In the genomic region with DNA sequence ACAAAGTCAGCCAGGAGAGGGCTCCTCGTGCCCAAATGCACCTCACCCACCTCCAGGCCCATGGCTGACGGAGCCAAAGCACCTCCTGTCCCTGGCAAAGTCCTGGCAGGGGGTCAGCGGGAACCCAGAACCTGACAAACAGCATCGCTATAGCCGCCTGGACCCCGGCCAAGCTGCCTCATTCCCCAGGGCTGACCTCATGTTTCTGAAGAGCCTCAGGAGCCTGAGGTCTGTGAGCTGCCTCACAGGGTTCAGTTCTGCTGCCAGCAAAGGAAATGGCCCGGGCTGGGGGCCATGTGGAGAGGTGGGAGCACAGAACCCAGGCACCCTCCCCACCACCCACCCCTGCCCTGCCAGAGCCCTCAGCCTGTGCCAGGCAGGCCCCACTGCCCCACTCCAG, we compare ENCODE assay signal across 9 cellular contexts. TPM values are rescaled to one million over a fixed set of nuclear protein-coding genes. Genes with fewer than 3 reads are reported as not detected.
A peak's percentile ranks its signal among the peaks of the same experiment; 100 is the strongest.
DNase-seq lines count a peak whose midpoint lies in the region; ATAC-seq, FAIRE-seq and TF ChIP-seq lines count a peak whose summit lies in the region.
"Had no signal": no experiment of that assay in that cellular context is flagged by ENCODE, and none has a peak within 500 bp of the region (broad histone marks: within the 10 kb centered on the region; RNA-seq: fewer than 3 reads in every experiment).

No MANE protein-coding gene starts in this region.

- DNase-seq in ELR (ENCODE audit: low read depth), result peak; percentile 86
- DNase-seq in RCC 7860 (ENCODE audit: low spot score), result peak; percentile 88
- peak; percentile 47 for DNase-seq in fibroblast of the conjunctiva (ENCODE audit: low read depth)
- peak; percentile 83 to 94 for DNase-seq in psoas muscle
- no peak for DNase-seq in natural killer cell
- DNase-seq: activated naive CD4-positive, alpha-beta T cell treated with anti-CD3 and anti-CD28 coated beads for 36 hours had no signal

- peaks cover 0 to 18% of the 10 kb centered on the region in 2 donors for H3K4me1 Mint-ChIP-seq in natural killer cell

- H3K27ac Mint-ChIP-seq in natural killer cell, result no peak overlapping the region
- H3K27ac Mint-ChIP-seq: activated naive CD4-positive, alpha-beta T cell treated with anti-CD3 and anti-CD28 coated beads for 36 hours had no signal

- H3K4me3 ChIP-seq in psoas muscle, result no peak overlapping the region

- intact Hi-C loops in psoas muscle (cut with DNase I), result loop anchor here (10.0 kb wide), 3 partner anchors 151 to 281 kb away; a partner anchor contains a TSS
- intact Hi-C loops in natural killer cell (cut with micrococcal nuclease), result no loop called here

- no peaks in the 10 kb centered on the region for H3K9me3 ChIP-seq in psoas muscle

- H3K27me3 ChIP-seq in psoas muscle (ENCODE audit: insufficient read depth in 3 of 3, low read length in 2 of 3), result no peaks in the 10 kb centered on the region

- H3K27ac ChIP-seq in psoas muscle, result peak overlapping the region; percentile 79

- no peaks in the 10 kb centered on the region for H3K36me3 ChIP-seq in psoas muscle (ENCODE audit: insufficient read depth in 1 of 2, low read depth in 1 of 2)

- FAIRE-seq in RCC 7860 (lab: Jason Lieb, UNC), result peak; percentile 72

- H3K27me3 Mint-ChIP-seq in natural killer cell (ENCODE audit: low read depth in 2 of 2), result peaks cover 0 to 3% of the 10 kb centered on the region in 2 donors

- H3K4me3 Mint-ChIP-seq in natural killer cell, result no peak overlapping the region
- H3K4me3 Mint-ChIP-seq: activated naive CD4-positive, alpha-beta T cell treated with anti-CD3 and anti-CD28 coated beads for 36 hours had no signal

- H3K4me1 ChIP-seq in psoas muscle, result peaks cover 21% of the 10 kb centered on the region

- TF ChIP-seq CTCF in psoas muscle (IDR thresholded peaks at IDR 0.05), result no peak
- TF ChIP-seq CTCF in natural killer cell (IDR thresholded peaks at IDR 0.05), result no peak

- ATAC-seq in psoas muscle, result peak; percentile 37 to 70 (median 62)
- ATAC-seq in GM18511 (IDR thresholded peaks at IDR 0.05; ENCODE audit: unreplicated experiment), result no peak
- no peak for ATAC-seq in GM21723 (IDR thresholded peaks at IDR 0.05; ENCODE audit: unreplicated experiment)
- ATAC-seq in GM18907 (IDR thresholded peaks at IDR 0.05; ENCODE audit: unreplicated experiment), result no peak
- ATAC-seq in natural killer cell, result no peak

- H3K9me3 Mint-ChIP-seq in natural killer cell, result no peaks in the 10 kb centered on the region
- H3K9me3 Mint-ChIP-seq: activated naive CD4-positive, alpha-beta T cell treated with anti-CD3 and anti-CD28 coated beads for 36 hours had no signal

- H3K36me3 Mint-ChIP-seq in natural killer cell, result no peaks in the 10 kb centered on the region

- WGBS in psoas muscle, 3 donors, result 11 to 34% (median 29%) methylated on average over 6 to 7 of the region's 7 CpGs

RNA-seq across cellular contexts. Expression of a gene that starts 4.2 kb away (rescaled TPM):
- total RNA-seq in psoas muscle, result 10 to 100 TPM in 3 of 4 donors, 1 to 10 TPM in 1; 9.7 to 59.4 (median 17.1) TPM
- 10 to 100 TPM in 2 of 3 donors, 1 to 10 TPM in 1; 1.4 to 32.8 (median 30.7) TPM for polyA plus RNA-seq in psoas muscle
- total RNA-seq in natural killer cell, result under 1 TPM in 1 of 3 donors, not detected in 2; 0.09 TPM

RNA-seq across cellular contexts. Expression of a gene that starts 55.3 kb away (rescaled TPM):
- total RNA-seq in psoas muscle (100 to 1,000 TPM; 148 to 226 (median 190) TPM), natural killer cell (100 to 1,000 TPM; 102 to 115 (median 110) TPM)
- 100 to 1,000 TPM in 2 of 3 donors, 10 to 100 TPM in 1; 71.3 to 120 (median 108) TPM for polyA plus RNA-seq in psoas muscle

Comparison
In these comparisons a context has a peak if more than half of its experiments do, and no peak if none do; other contexts are left out.
1. ATAC-seq: peak in psoas muscle (4 of 4); none in GM18511 (single experiment), GM21723 (single experiment), GM18907 (single experiment) and natural killer cell (0 of 3).
2. RNA of a gene that starts 4.2 kb away (total RNA-seq): 9.7 to 59.4 TPM in psoas muscle; 0.09 TPM in natural killer cell; every median in the first group is over 4 times any median in the second.